1 cellular context compared by ENCODE assay signal in the genomic region with DNA sequence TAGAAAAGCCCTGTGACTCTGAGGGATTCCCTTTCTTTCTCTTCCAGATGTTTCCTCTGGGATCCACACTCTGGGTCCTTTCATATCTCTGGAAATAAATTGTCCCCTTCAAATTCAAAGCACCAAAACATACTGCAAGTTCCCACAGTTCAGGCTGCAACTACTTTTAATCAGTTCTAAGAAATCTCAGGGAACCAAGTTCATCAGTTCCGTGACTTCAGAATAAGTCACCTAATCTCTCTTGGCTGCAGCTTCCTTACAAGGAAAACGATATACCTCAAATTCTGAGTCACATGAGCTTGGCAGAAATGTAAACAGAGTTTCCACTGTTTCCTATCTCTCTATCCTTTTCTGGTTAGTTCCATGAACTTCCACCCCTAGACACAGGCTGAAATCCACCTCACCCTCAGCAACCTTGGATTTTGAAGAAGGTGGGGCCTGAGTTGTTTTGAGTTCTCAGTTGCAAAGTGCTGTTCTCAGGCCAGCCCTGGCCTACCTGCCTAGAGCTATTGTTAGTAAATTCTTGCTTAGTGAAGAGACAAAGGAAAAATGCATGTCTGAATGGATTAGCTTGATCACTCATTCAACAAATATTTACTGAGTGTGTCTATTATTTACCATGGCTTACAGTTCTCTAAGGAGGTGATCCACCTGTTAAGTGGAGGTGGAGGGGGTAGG.
TF ChIP-seq lines count a peak whose summit lies in the region.

No MANE protein-coding gene starts in this region.

TF ChIP-seq in K562, 482 proteins besides CTCF, POLR2A, EP300 and RAD21 (continued from another document and continues in another):
- peak; percentile 94 for TF ChIP-seq FOXJ2 (tag; IDR thresholded peaks at IDR 0.05)
- TF ChIP-seq TGIF2 (CRISPR knock-in tag; IDR thresholded peaks at IDR 0.05), result no peak
- no peak for TF ChIP-seq PCBP1 (IDR thresholded peaks at IDR 0.05; ENCODE audit: low read depth, low read length, poor library complexity, severe bottlenecking)
- no peak for TF ChIP-seq KLF16 (IDR thresholded peaks at IDR 0.05)
- TF ChIP-seq DDX20 (tag; IDR thresholded peaks at IDR 0.05; ENCODE audit: low read depth), result 0 out of 2 replicates have a peak, but pooled peaks have one; percentile 24
- no peak for TF ChIP-seq ZNF232 (CRISPR knock-in tag; IDR thresholded peaks at IDR 0.05)
- TF ChIP-seq, protein P1, sequence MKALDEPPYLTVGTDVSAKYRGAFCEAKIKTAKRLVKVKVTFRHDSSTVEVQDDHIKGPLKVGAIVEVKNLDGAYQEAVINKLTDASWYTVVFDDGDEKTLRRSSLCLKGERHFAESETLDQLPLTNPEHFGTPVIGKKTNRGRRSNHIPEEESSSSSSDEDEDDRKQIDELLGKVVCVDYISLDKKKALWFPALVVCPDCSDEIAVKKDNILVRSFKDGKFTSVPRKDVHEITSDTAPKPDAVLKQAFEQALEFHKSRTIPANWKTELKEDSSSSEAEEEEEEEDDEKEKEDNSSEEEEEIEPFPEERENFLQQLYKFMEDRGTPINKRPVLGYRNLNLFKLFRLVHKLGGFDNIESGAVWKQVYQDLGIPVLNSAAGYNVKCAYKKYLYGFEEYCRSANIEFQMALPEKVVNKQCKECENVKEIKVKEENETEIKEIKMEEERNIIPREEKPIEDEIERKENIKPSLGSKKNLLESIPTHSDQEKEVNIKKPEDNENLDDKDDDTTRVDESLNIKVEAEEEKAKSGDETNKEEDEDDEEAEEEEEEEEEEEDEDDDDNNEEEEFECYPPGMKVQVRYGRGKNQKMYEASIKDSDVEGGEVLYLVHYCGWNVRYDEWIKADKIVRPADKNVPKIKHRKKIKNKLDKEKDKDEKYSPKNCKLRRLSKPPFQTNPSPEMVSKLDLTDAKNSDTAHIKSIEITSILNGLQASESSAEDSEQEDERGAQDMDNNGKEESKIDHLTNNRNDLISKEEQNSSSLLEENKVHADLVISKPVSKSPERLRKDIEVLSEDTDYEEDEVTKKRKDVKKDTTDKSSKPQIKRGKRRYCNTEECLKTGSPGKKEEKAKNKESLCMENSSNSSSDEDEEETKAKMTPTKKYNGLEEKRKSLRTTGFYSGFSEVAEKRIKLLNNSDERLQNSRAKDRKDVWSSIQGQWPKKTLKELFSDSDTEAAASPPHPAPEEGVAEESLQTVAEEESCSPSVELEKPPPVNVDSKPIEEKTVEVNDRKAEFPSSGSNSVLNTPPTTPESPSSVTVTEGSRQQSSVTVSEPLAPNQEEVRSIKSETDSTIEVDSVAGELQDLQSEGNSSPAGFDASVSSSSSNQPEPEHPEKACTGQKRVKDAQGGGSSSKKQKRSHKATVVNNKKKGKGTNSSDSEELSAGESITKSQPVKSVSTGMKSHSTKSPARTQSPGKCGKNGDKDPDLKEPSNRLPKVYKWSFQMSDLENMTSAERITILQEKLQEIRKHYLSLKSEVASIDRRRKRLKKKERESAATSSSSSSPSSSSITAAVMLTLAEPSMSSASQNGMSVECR (CRISPR knock-in tag; IDR thresholded peaks at IDR 0.05), result no peak
- TF ChIP-seq TCF7 (IDR thresholded peaks at IDR 0.05; ENCODE audit: borderline replicate concordance), result no peak
- TF ChIP-seq ZNF830 (CRISPR knock-in tag; IDR thresholded peaks at IDR 0.05), result no peak
- no peak for TF ChIP-seq CUX1 (CRISPR knock-in tag; IDR thresholded peaks at IDR 0.05)
- TF ChIP-seq FOXA1 (IDR thresholded peaks at IDR 0.05; ENCODE audit: borderline replicate concordance), result no peak
- TF ChIP-seq, protein P2, sequence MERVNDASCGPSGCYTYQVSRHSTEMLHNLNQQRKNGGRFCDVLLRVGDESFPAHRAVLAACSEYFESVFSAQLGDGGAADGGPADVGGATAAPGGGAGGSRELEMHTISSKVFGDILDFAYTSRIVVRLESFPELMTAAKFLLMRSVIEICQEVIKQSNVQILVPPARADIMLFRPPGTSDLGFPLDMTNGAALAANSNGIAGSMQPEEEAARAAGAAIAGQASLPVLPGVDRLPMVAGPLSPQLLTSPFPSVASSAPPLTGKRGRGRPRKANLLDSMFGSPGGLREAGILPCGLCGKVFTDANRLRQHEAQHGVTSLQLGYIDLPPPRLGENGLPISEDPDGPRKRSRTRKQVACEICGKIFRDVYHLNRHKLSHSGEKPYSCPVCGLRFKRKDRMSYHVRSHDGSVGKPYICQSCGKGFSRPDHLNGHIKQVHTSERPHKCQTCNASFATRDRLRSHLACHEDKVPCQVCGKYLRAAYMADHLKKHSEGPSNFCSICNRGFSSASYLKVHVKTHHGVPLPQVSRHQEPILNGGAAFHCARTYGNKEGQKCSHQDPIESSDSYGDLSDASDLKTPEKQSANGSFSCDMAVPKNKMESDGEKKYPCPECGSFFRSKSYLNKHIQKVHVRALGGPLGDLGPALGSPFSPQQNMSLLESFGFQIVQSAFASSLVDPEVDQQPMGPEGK (CRISPR knock-in tag; IDR thresholded peaks at IDR 0.05; ENCODE audit: borderline replicate concordance), result no peak
- TF ChIP-seq, protein P3, sequence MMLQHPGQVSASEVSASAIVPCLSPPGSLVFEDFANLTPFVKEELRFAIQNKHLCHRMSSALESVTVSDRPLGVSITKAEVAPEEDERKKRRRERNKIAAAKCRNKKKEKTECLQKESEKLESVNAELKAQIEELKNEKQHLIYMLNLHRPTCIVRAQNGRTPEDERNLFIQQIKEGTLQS (IDR thresholded peaks at IDR 0.05), result peak; percentile 67; the same call in 1 of the 2 replicates
- TF ChIP-seq, protein P3 (CRISPR knock-in tag; conservative IDR thresholded peaks at IDR 0.05), result no peak
- no peak for TF ChIP-seq THRA (IDR thresholded peaks at IDR 0.05)
- TF ChIP-seq, protein P4, sequence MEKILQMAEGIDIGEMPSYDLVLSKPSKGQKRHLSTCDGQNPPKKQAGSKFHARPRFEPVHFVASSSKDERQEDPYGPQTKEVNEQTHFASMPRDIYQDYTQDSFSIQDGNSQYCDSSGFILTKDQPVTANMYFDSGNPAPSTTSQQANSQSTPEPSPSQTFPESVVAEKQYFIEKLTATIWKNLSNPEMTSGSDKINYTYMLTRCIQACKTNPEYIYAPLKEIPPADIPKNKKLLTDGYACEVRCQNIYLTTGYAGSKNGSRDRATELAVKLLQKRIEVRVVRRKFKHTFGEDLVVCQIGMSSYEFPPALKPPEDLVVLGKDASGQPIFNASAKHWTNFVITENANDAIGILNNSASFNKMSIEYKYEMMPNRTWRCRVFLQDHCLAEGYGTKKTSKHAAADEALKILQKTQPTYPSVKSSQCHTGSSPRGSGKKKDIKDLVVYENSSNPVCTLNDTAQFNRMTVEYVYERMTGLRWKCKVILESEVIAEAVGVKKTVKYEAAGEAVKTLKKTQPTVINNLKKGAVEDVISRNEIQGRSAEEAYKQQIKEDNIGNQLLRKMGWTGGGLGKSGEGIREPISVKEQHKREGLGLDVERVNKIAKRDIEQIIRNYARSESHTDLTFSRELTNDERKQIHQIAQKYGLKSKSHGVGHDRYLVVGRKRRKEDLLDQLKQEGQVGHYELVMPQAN (IDR thresholded peaks at IDR 0.05; ENCODE audit: borderline replicate concordance), result no peak
- no peak for TF ChIP-seq ZC3H4 (CRISPR knock-in tag; IDR thresholded peaks at IDR 0.05; ENCODE audit: borderline replicate concordance)
- TF ChIP-seq ZNF24 (IDR thresholded peaks at IDR 0.05), result no peak; the same call in 1 of the 2 replicates
- TF ChIP-seq HMGN3 (IDR thresholded peaks at IDR 0.05; ENCODE audit: borderline replicate concordance, extremely low read depth, insufficient read length, low read depth, low read length), result no peak
- TF ChIP-seq KAT8 (IDR thresholded peaks at IDR 0.05; ENCODE audit: low read depth), result no peak
- peak; percentile 76 for TF ChIP-seq POLR2H (tag; IDR thresholded peaks at IDR 0.05; ENCODE audit: low read depth)
- TF ChIP-seq ATF1 (CRISPR knock-in tag; IDR thresholded peaks at IDR 0.05), result no peak
- no peak for TF ChIP-seq ATF1 (tag; IDR thresholded peaks at IDR 0.05)
- TF ChIP-seq RBM17 (IDR thresholded peaks at IDR 0.05; ENCODE audit: borderline replicate concordance, low read depth, low read length), result no peak
- TF ChIP-seq ZNF282 (CRISPR knock-in tag; IDR thresholded peaks at IDR 0.05), result no peak
- peak; percentile 81 for TF ChIP-seq SMARCE1 (IDR thresholded peaks at IDR 0.05)
- TF ChIP-seq NFE2L1 (tag; IDR thresholded peaks at IDR 0.05; ENCODE audit: borderline replicate concordance, low read depth), result no peak
- no peak for TF ChIP-seq MECOM (CRISPR knock-in tag; IDR thresholded peaks at IDR 0.05)
- 0 out of 2 replicates have a peak, but pooled peaks have one; percentile 18 for TF ChIP-seq MYNN (IDR thresholded peaks at IDR 0.05)
- TF ChIP-seq MYNN (CRISPR knock-in tag; IDR thresholded peaks at IDR 0.05), result no peak
- TF ChIP-seq HOXB6 (CRISPR knock-in tag; IDR thresholded peaks at IDR 0.05; ENCODE audit: borderline replicate concordance), result no peak
- TF ChIP-seq ZNF408 (CRISPR knock-in tag; IDR thresholded peaks at IDR 0.05; ENCODE audit: low read depth), result no peak
- no peak for TF ChIP-seq MEF2D (tag; conservative IDR thresholded peaks at IDR 0.05; ENCODE audit: low read depth)
- TF ChIP-seq MAZ (CRISPR knock-in tag; conservative IDR thresholded peaks at IDR 0.05 in 1 of 2, IDR thresholded peaks at IDR 0.05 in 1 of 2), result peak in 1 of 2 experiments; percentile 18; a peak in 1 of 4 replicates
- no peak for TF ChIP-seq SAFB (IDR thresholded peaks at IDR 0.05; ENCODE audit: borderline replicate concordance, low read depth, low read length)
- TF ChIP-seq, protein P5, sequence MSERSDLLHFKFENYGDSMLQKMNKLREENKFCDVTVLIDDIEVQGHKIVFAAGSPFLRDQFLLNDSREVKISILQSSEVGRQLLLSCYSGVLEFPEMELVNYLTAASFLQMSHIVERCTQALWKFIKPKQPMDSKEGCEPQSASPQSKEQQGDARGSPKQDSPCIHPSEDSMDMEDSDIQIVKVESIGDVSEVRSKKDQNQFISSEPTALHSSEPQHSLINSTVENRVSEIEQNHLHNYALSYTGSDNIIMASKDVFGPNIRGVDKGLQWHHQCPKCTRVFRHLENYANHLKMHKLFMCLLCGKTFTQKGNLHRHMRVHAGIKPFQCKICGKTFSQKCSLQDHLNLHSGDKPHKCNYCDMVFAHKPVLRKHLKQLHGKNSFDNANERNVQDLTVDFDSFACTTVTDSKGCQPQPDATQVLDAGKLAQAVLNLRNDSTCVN (CRISPR knock-in tag; IDR thresholded peaks at IDR 0.05), result no peak
- no peak for TF ChIP-seq NFATC3 (IDR thresholded peaks at IDR 0.05)
- TF ChIP-seq GTF2F1 (IDR thresholded peaks at IDR 0.05; ENCODE audit: low read depth, low read length), result no peak
- no peak for TF ChIP-seq NELFE (IDR thresholded peaks at IDR 0.05; ENCODE audit: insufficient read depth, insufficient read length)
- TF ChIP-seq, protein P6, sequence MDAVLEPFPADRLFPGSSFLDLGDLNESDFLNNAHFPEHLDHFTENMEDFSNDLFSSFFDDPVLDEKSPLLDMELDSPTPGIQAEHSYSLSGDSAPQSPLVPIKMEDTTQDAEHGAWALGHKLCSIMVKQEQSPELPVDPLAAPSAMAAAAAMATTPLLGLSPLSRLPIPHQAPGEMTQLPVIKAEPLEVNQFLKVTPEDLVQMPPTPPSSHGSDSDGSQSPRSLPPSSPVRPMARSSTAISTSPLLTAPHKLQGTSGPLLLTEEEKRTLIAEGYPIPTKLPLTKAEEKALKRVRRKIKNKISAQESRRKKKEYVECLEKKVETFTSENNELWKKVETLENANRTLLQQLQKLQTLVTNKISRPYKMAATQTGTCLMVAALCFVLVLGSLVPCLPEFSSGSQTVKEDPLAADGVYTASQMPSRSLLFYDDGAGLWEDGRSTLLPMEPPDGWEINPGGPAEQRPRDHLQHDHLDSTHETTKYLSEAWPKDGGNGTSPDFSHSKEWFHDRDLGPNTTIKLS (IDR thresholded peaks at IDR 0.05; ENCODE audit: borderline replicate concordance, low read depth), result no peak
- TF ChIP-seq KLF10 (CRISPR knock-in tag; IDR thresholded peaks at IDR 0.05), result no peak
- TF ChIP-seq KLF13 (tag; IDR thresholded peaks at IDR 0.05; ENCODE audit: borderline replicate concordance, low read depth), result no peak
- TF ChIP-seq SMARCB1 (IDR thresholded peaks at IDR 0.05; ENCODE audit: insufficient read length, low read depth), result no peak
- TF ChIP-seq ZNF212 (CRISPR knock-in tag; IDR thresholded peaks at IDR 0.05), result no peak
- TF ChIP-seq ZNF274 (IDR thresholded peaks at IDR 0.05; ENCODE audit: borderline replicate concordance, low read depth, low read length), result no peak
